Comparison of ENCODE assay signal across 21 cellular contexts in genomic region chr2:216131175-216131926, GRCh38. TPM values are rescaled to one million over a fixed set of nuclear protein-coding genes. Genes with fewer than 3 reads are reported as not detected.
DNase-seq lines count a peak whose midpoint lies in the region; ATAC-seq, FAIRE-seq and TF ChIP-seq lines count a peak whose summit lies in the region.
"Had no signal": no experiment of that assay in that cellular context is flagged by ENCODE, and none has a peak within 500 bp of the region (broad histone marks: within the 10 kb centered on the region; RNA-seq: fewer than 3 reads in every experiment).

No MANE protein-coding gene starts in this region.

- POLR2A ChIA-PET in HepG2 (lab: Yijun Ruan, JAX): interaction anchor here (1.3 kb wide), 1 partner anchor 22 kb away, joined by 4 read pairs; the partner anchor contains the start of gene XRCC5

- H3K4me1 Mint-ChIP-seq in T-helper 2 cell treated with Interferon-gamma antibody and Interleukin-4, amounts not matched to agents 5 μg/mL and 100 μg/mL, for 36 hours (ENCODE audit: low read depth): peaks cover 51% of the 10 kb centered on the region
- H3K4me1 Mint-ChIP-seq in brain: peaks cover 36% of the 10 kb centered on the region
- peaks cover 64% of the 10 kb centered on the region for H3K4me1 Mint-ChIP-seq in stimulated activated effector memory CD8-positive, alpha-beta T cell treated with anti-CD3 and anti-CD28 coated beads, Interleukin-12 subunit alpha, Interleukin-12 subunit beta, amount 100 ng/mL, for 72 hours

- 49% methylated on average over 3 of the region's 3 CpGs for WGBS in right lobe of liver (ENCODE audit: insufficient coverage, low coverage, low lambda C conversion rate, missing lambda C conversion rate)
- WGBS in HepG2 (ENCODE audit: low lambda C conversion rate): 99% methylated on average over 3 of the region's 3 CpGs
- 91 to 93% methylated on average over 3 of the region's 3 CpGs for WGBS in aorta, 2 donors

- in situ Hi-C loops in HepG2 (cut with HindIII; ENCODE audit: extremely low pct_ligation_motif_present, low pct_unique_long_range_greater_than_20kb): no loop called here

- no peaks in the 10 kb centered on the region for H3K27me3 Mint-ChIP-seq in T-helper 2 cell treated with Interferon-gamma antibody and Interleukin-4, amounts not matched to agents 5 μg/mL and 100 μg/mL, for 36 hours (ENCODE audit: low read depth)
- no peaks in the 10 kb centered on the region for H3K27me3 Mint-ChIP-seq in brain
- H3K27me3 Mint-ChIP-seq: naive B cell had no signal

- H3K36me3 ChIP-seq in right lobe of liver: peaks cover 10 to 37% (median 22%) of the 10 kb centered on the region in 4 donors
- peaks cover 34 to 88% of the 10 kb centered on the region in 2 experiments for H3K36me3 ChIP-seq in HepG2 (replicated peaks in 1 of 2; ENCODE audit: control insufficient read depth in 1 of 2, insufficient read depth in 2 of 2, low read length in 2 of 2)
- H3K36me3 ChIP-seq in aorta (ENCODE audit: control insufficient read depth in 1 of 2, insufficient read depth in 2 of 2, low read length in 1 of 2): peaks cover 10 to 13% of the 10 kb centered on the region in 2 donors

- peaks cover 4% of the 10 kb centered on the region for H3K79me2 ChIP-seq in HepG2 (ENCODE audit: insufficient read depth, low read length)

- TF ChIP-seq RAD21 in HepG2 (CRISPR knock-in tag; IDR thresholded peaks at IDR 0.05): no peak

- intact Hi-C loops in right lobe of liver (cut with DNase I): no loop called here
- intact Hi-C loops in HepG2 (cut with micrococcal nuclease; ENCODE audit: unreplicated experiment): no loop called here
- intact Hi-C loops in aorta (cut with DNase I): no loop called here

- TF ChIP-seq EP300 in HepG2 (IDR thresholded peaks at IDR 0.05; ENCODE audit: low read depth in 2 of 2, low read length in 2 of 2) (no peak), HepG2 (CRISPR knock-in tag; IDR thresholded peaks at IDR 0.05; ENCODE audit: borderline replicate concordance) (no peak)

- H3K27ac Mint-ChIP-seq in T-helper 2 cell treated with Interferon-gamma antibody and Interleukin-4, amounts not matched to agents 5 μg/mL and 100 μg/mL, for 36 hours: peak overlapping the region; percentile 53
- peak overlapping the region in 3 of 5 experiments; percentile 49 to 98 (median 83) for H3K27ac Mint-ChIP-seq in brain
- peak overlapping the region; percentile 82 for H3K27ac Mint-ChIP-seq in stimulated activated effector memory CD8-positive, alpha-beta T cell treated with anti-CD3 and anti-CD28 coated beads, Interleukin-12 subunit alpha, Interleukin-12 subunit beta, amount 100 ng/mL, for 72 hours

- H3K4me3 Mint-ChIP-seq in T-helper 2 cell treated with Interferon-gamma antibody and Interleukin-4, amounts not matched to agents 5 μg/mL and 100 μg/mL, for 36 hours: peak overlapping the region; percentile 45
- peak overlapping the region in 2 of 5 experiments; percentile 66 to 68 for H3K4me3 Mint-ChIP-seq in brain
- H3K4me3 Mint-ChIP-seq in stimulated activated effector memory CD8-positive, alpha-beta T cell treated with anti-CD3 and anti-CD28 coated beads, Interleukin-12 subunit alpha, Interleukin-12 subunit beta, amount 100 ng/mL, for 72 hours: no peak overlapping the region
- H3K4me3 Mint-ChIP-seq: naive B cell had no signal

- CTCF ChIA-PET in HepG2 (lab: Yijun Ruan, JAX; ENCODE audit: low intra/inter-chr PET ratio, low total read pairs): no interaction called here

- no peaks in the 10 kb centered on the region; the same call in 1 of the 2 replicates for H4K20me1 ChIP-seq in HepG2 (ENCODE audit: insufficient read depth, low read length)

- H3K4me1 ChIP-seq in right lobe of liver: peaks cover 0 to 74% (median 12%) of the 10 kb centered on the region in 4 donors
- H3K4me1 ChIP-seq in HepG2 (ENCODE audit: insufficient read depth, low read length): peaks cover 20% of the 10 kb centered on the region
- no peaks in the 10 kb centered on the region for H3K4me1 ChIP-seq in aorta (ENCODE audit: control insufficient read depth in 1 of 2, insufficient read depth in 2 of 2, low read length in 2 of 2)

- no peak for FAIRE-seq in HepG2 (lab: Jason Lieb, UNC)
- FAIRE-seq in RCC 7860 (lab: Jason Lieb, UNC): no peak
- FAIRE-seq: D721Med, keratinocyte had no signal

- no TSS peak for BruUV-seq in HepG2 (replicated peaks; lab: Mats Ljungman, UMichigan)

- H3K27me3 ChIP-seq in right lobe of liver: no peaks in the 10 kb centered on the region
- H3K27me3 ChIP-seq in HepG2 (ENCODE audit: control insufficient read depth in 1 of 2, insufficient read depth in 2 of 2, low read length in 2 of 2): no peaks in the 10 kb centered on the region
- H3K27me3 ChIP-seq in aorta (ENCODE audit: control insufficient read depth in 1 of 2, insufficient read depth in 2 of 2, low read length in 1 of 2): no peaks in the 10 kb centered on the region
- H3K27me3 ChIP-seq: upper lobe of right lung had no signal

- no peak for TF ChIP-seq CTCF in right lobe of liver (IDR thresholded peaks at IDR 0.05)
- no peak for TF ChIP-seq CTCF in HepG2 (CRISPR knock-in tag; IDR thresholded peaks at IDR 0.05)
- no peak for TF ChIP-seq CTCF in brain (conservative IDR thresholded peaks at IDR 0.05)

- no peak overlapping the region for H3K9ac ChIP-seq in HepG2 (ENCODE audit: insufficient read depth, low read depth, low read length)
- H3K9ac ChIP-seq: KMS-11 had no signal

- peak overlapping the region in 2 of 3 donors; percentile 30 to 35 for H3K4me3 ChIP-seq in right lobe of liver
- H3K4me3 ChIP-seq in HepG2 (replicated peaks in 1 of 3; ENCODE audit: insufficient read depth in 1 of 3, low read depth in 2 of 3, low read length in 3 of 3): no peak overlapping the region
- H3K4me3 ChIP-seq in aorta (ENCODE audit: low read length in 2 of 2): no peak overlapping the region
- H3K4me3 ChIP-seq: coronary artery, upper lobe of right lung had no signal

- no peak overlapping the region for H2AFZ ChIP-seq in HepG2 (ENCODE audit: low read length)

- DNase-seq in right lobe of liver (no peak), HepG2 (ENCODE audit: low spot score) (no peak), aorta (no peak), RCC 7860 (ENCODE audit: low spot score) (no peak)
- no peak for DNase-seq in T-helper 2 cell treated with Interferon-gamma antibody and Interleukin-4, amounts not matched to agents 5 μg/mL and 100 μg/mL, for 36 hours (ENCODE audit: low spot score)
- no peak for DNase-seq in stimulated activated effector memory CD8-positive, alpha-beta T cell treated with anti-CD3 and anti-CD28 coated beads, Interleukin-12 subunit alpha, Interleukin-12 subunit beta, amount 100 ng/mL, for 72 hours (ENCODE audit: low spot score in 2 of 2)
- DNase-seq: activated gamma-delta T cell; AML-193; mammary epithelial cell; naive B cell; NCI-H1930; NCI-H446 treated with DMSO at 0.1 percent for 48 hours; NK-92 treated with Interleukin-12 subunit alpha and Interleukin-12 subunit beta, amount 100 ng/mL, for 24 hours; stimulated activated CD4-positive, alpha-beta T cell treated with anti-CD3 and anti-CD28 coated beads, Interleukin-2, amount 100 ng/mL, for 24 hours; upper lobe of right lung had no signal

- H3K27ac ChIP-seq in right lobe of liver (peak overlapping the region in 2 of 3 donors; percentile 52 to 78), HepG2 (ENCODE audit: extremely low read length, insufficient read depth, low read length) (no peak overlapping the region), aorta (ENCODE audit: low read depth in 1 of 2, low read length in 2 of 2) (no peak overlapping the region)
- H3K27ac ChIP-seq: coronary artery, KMS-11, upper lobe of right lung had no signal

- H3K9me3 ChIP-seq in right lobe of liver (no peaks in the 10 kb centered on the region), HepG2 (ENCODE audit: low read length) (no peaks in the 10 kb centered on the region), aorta (ENCODE audit: control insufficient read depth, low read length) (no peaks in the 10 kb centered on the region)
- H3K9me3 ChIP-seq: upper lobe of right lung had no signal

- peaks cover 75% of the 10 kb centered on the region for H3K36me3 Mint-ChIP-seq in T-helper 2 cell treated with Interferon-gamma antibody and Interleukin-4, amounts not matched to agents 5 μg/mL and 100 μg/mL, for 36 hours (ENCODE audit: low read depth)
- H3K36me3 Mint-ChIP-seq in brain: peaks cover 87% of the 10 kb centered on the region
- no peaks in the 10 kb centered on the region for H3K36me3 Mint-ChIP-seq in stimulated activated effector memory CD8-positive, alpha-beta T cell treated with anti-CD3 and anti-CD28 coated beads, Interleukin-12 subunit alpha, Interleukin-12 subunit beta, amount 100 ng/mL, for 72 hours

- peak; percentile 14 to 51 (median 24) for ATAC-seq in right lobe of liver
- ATAC-seq in HepG2: no peak
- no peak for ATAC-seq in stimulated activated effector memory CD8-positive, alpha-beta T cell treated with anti-CD3 and anti-CD28 coated beads, Interleukin-12 subunit alpha, Interleukin-12 subunit beta, amount 100 ng/mL, for 72 hours
- no peak for ATAC-seq in aorta (ENCODE audit: low FRiP score)
- ATAC-seq in HG02885 (IDR thresholded peaks at IDR 0.05; ENCODE audit: poor library complexity, unreplicated experiment): no peak
- ATAC-seq: upper lobe of right lung had no signal

- H3K9me3 Mint-ChIP-seq in T-helper 2 cell treated with Interferon-gamma antibody and Interleukin-4, amounts not matched to agents 5 μg/mL and 100 μg/mL, for 36 hours: no peaks in the 10 kb centered on the region
- H3K9me3 Mint-ChIP-seq in brain: no peaks in the 10 kb centered on the region
- no peaks in the 10 kb centered on the region for H3K9me3 Mint-ChIP-seq in stimulated activated effector memory CD8-positive, alpha-beta T cell treated with anti-CD3 and anti-CD28 coated beads, Interleukin-12 subunit alpha, Interleukin-12 subunit beta, amount 100 ng/mL, for 72 hours
- H3K9me3 Mint-ChIP-seq: naive B cell had no signal

- TF ChIP-seq POLR2A in right lobe of liver (IDR thresholded peaks at IDR 0.05) (no peak), HepG2 (IDR thresholded peaks at IDR 0.05; ENCODE audit: insufficient read depth in 1 of 2, low read depth in 2 of 2, low read length in 2 of 2) (no peak)

- no peak overlapping the region for H3K4me2 ChIP-seq in HepG2 (ENCODE audit: low read depth, low read length)
- H3K4me2 ChIP-seq: KMS-11 had no signal

RNA-seq across cellular contexts. Expression of gene XRCC5, which starts 22.2 kb away (rescaled TPM):
- total RNA-seq in right lobe of liver (100 to 1,000 TPM in 4 of 6 experiments, 10 to 100 TPM in 2; 92.0 to 131 (median 106) TPM), HepG2 (2016; rRNA removed; fragmentation: Illumina TruSeq; extraction: Trizol) (454 and 733 TPM in 2 replicates), aorta (100 to 1,000 TPM; 170 to 189 TPM)
- total RNA-seq in HepG2 (2016; cell fraction: cytosol; rRNA removed; fragmentation: Illumina TruSeq; extraction: Trizol; ENCODE audit: low read depth): 40.2 and 45.7 TPM in 2 replicates
- total RNA-seq in HepG2 (2016; cell fraction: insoluble cytoplasmic fraction; rRNA removed; fragmentation: Illumina TruSeq; extraction: Trizol): 445 and 739 TPM in 2 replicates
- total RNA-seq in HepG2 (2016; cell fraction: membrane; rRNA removed; fragmentation: Illumina TruSeq; extraction: Trizol): 92.3 and 106 TPM in 2 replicates
- total RNA-seq in HepG2 (2016; cell fraction: nucleus; rRNA removed; fragmentation: Illumina TruSeq; extraction: Trizol): 346 and 369 TPM in 2 replicates
- polyA plus RNA-seq in HepG2 (2011; rRNA removed) (215 and 264 TPM in 2 replicates), brain (ENCODE audit: insufficient read depth, low read depth, low replicate concordance) (271 TPM), aorta (10 to 100 TPM; 64.0 to 80.2 TPM)
- polyA plus RNA-seq in HepG2 (2011; cell fraction: cytosol; rRNA removed): 129 and 152 TPM in 2 replicates
- 61.2 and 69.5 TPM in 2 replicates for polyA plus RNA-seq in HepG2 (2011; cell fraction: nucleus; rRNA removed)
- 143 and 176 TPM in 2 replicates for polyA plus RNA-seq in HepG2 (2012)
- 21.5 and 24.7 TPM in 2 replicates for polyA plus RNA-seq in HepG2 (2016; cell fraction: cytosol; fragmentation: Illumina TruSeq; extraction: Trizol; ENCODE audit: low read depth)
- 503 and 513 TPM in 2 replicates for polyA plus RNA-seq in HepG2 (2016; cell fraction: insoluble cytoplasmic fraction; fragmentation: Illumina TruSeq; extraction: Trizol; ENCODE audit: low read depth)
- 41.2 and 52.0 TPM in 2 replicates for polyA plus RNA-seq in HepG2 (2016; cell fraction: membrane; fragmentation: Illumina TruSeq; extraction: Trizol; ENCODE audit: low read depth)
- 228 and 232 TPM in 2 replicates for polyA plus RNA-seq in HepG2 (2016; cell fraction: nucleus; fragmentation: Illumina TruSeq; extraction: Trizol; ENCODE audit: insufficient read depth, low read depth)
- polyA minus RNA-seq in HepG2 (2011; rRNA and poly(A)+ RNA removed; ENCODE audit: low replicate concordance): 569 and 652 TPM in 2 replicates
- polyA minus RNA-seq in HepG2 (2011; cell fraction: cytosol; rRNA and poly(A)+ RNA removed): 159 and 172 TPM in 2 replicates
- 290 and 331 TPM in 2 replicates for polyA minus RNA-seq in HepG2 (2011; cell fraction: nucleus; rRNA and poly(A)+ RNA removed)

RNA-seq across cellular contexts. Expression of gene TMEM169, which starts 49.6 kb away (rescaled TPM):
- total RNA-seq in right lobe of liver (1 to 10 TPM in 3 of 6 experiments, under 1 TPM in 3; 0.29 to 2.7 (median 1.0) TPM), HepG2 (2016; rRNA removed; fragmentation: Illumina TruSeq; extraction: Trizol) (4.3 and 4.5 TPM in 2 replicates), aorta (under 1 TPM; 0.32 to 0.72 TPM)
- total RNA-seq in HepG2 (2016; cell fraction: cytosol; rRNA removed; fragmentation: Illumina TruSeq; extraction: Trizol; ENCODE audit: low read depth): 1.1 and 1.2 TPM in 2 replicates
- total RNA-seq in HepG2 (2016; cell fraction: insoluble cytoplasmic fraction; rRNA removed; fragmentation: Illumina TruSeq; extraction: Trizol): 4.0 and 5.3 TPM in 2 replicates
- 3.7 and 4.4 TPM in 2 replicates for total RNA-seq in HepG2 (2016; cell fraction: membrane; rRNA removed; fragmentation: Illumina TruSeq; extraction: Trizol)
- 3.6 TPM in 2 replicates for total RNA-seq in HepG2 (2016; cell fraction: nucleus; rRNA removed; fragmentation: Illumina TruSeq; extraction: Trizol)
- polyA plus RNA-seq in HepG2 (2011; rRNA removed) (1.5 and 2.1 TPM in 2 replicates), brain (ENCODE audit: insufficient read depth, low read depth, low replicate concordance) (8.2 TPM), aorta (not detected)
- polyA plus RNA-seq in HepG2 (2011; cell fraction: cytosol; rRNA removed): 1.5 and 2.6 TPM in 2 replicates
- polyA plus RNA-seq in HepG2 (2011; cell fraction: nucleus; rRNA removed): 0.71 and 0.80 TPM in 2 replicates
- polyA plus RNA-seq in HepG2 (2012): 5.4 and 6.9 TPM in 2 replicates
- polyA plus RNA-seq in HepG2 (2016; cell fraction: cytosol; fragmentation: Illumina TruSeq; extraction: Trizol; ENCODE audit: low read depth): 0.60 and 0.85 TPM in 2 replicates
- 2.9 and 4.2 TPM in 2 replicates for polyA plus RNA-seq in HepG2 (2016; cell fraction: insoluble cytoplasmic fraction; fragmentation: Illumina TruSeq; extraction: Trizol; ENCODE audit: low read depth)
- 1.7 and 1.8 TPM in 2 replicates for polyA plus RNA-seq in HepG2 (2016; cell fraction: membrane; fragmentation: Illumina TruSeq; extraction: Trizol; ENCODE audit: low read depth)
- polyA plus RNA-seq in HepG2 (2016; cell fraction: nucleus; fragmentation: Illumina TruSeq; extraction: Trizol; ENCODE audit: insufficient read depth, low read depth): 5.0 and 6.2 TPM in 2 replicates
- 6.2 TPM in 1 of 2 replicates, not detected in the other for polyA minus RNA-seq in HepG2 (2011; rRNA and poly(A)+ RNA removed; ENCODE audit: low replicate concordance)
- polyA minus RNA-seq in HepG2 (2011; cell fraction: cytosol; rRNA and poly(A)+ RNA removed): 2.0 and 2.7 TPM in 2 replicates
- polyA minus RNA-seq in HepG2 (2011; cell fraction: nucleus; rRNA and poly(A)+ RNA removed): 1.4 and 2.6 TPM in 2 replicates
- polyA plus RNA-seq: keratinocyte had no signal

RNA-seq across cellular contexts. Expression of gene PECR, which starts 49.7 kb away (rescaled TPM):
- total RNA-seq in right lobe of liver (100 to 1,000 TPM in 3 of 6 experiments, 10 to 100 TPM in 3; 43.4 to 115 (median 80.3) TPM), HepG2 (2016; rRNA removed; fragmentation: Illumina TruSeq; extraction: Trizol) (151 and 181 TPM in 2 replicates), aorta (1 to 10 TPM; 3.0 to 5.6 TPM)
- total RNA-seq in HepG2 (2016; cell fraction: cytosol; rRNA removed; fragmentation: Illumina TruSeq; extraction: Trizol; ENCODE audit: low read depth): 20.8 and 20.9 TPM in 2 replicates
- total RNA-seq in HepG2 (2016; cell fraction: insoluble cytoplasmic fraction; rRNA removed; fragmentation: Illumina TruSeq; extraction: Trizol): 143 and 194 TPM in 2 replicates
- 32.3 and 33.6 TPM in 2 replicates for total RNA-seq in HepG2 (2016; cell fraction: membrane; rRNA removed; fragmentation: Illumina TruSeq; extraction: Trizol)
- total RNA-seq in HepG2 (2016; cell fraction: nucleus; rRNA removed; fragmentation: Illumina TruSeq; extraction: Trizol): 129 and 136 TPM in 2 replicates
- polyA plus RNA-seq in HepG2 (2011; rRNA removed) (153 and 175 TPM in 2 replicates), brain (ENCODE audit: insufficient read depth, low read depth, low replicate concordance) (12.4 TPM), aorta (1 to 10 TPM; 2.8 to 9.3 TPM)
- polyA plus RNA-seq in HepG2 (2011; cell fraction: cytosol; rRNA removed): 103 and 140 TPM in 2 replicates
- polyA plus RNA-seq in HepG2 (2011; cell fraction: nucleus; rRNA removed): 97.8 and 111 TPM in 2 replicates
- 154 and 170 TPM in 2 replicates for polyA plus RNA-seq in HepG2 (2012)
- polyA plus RNA-seq in HepG2 (2016; cell fraction: cytosol; fragmentation: Illumina TruSeq; extraction: Trizol; ENCODE audit: low read depth): 10.8 and 11.0 TPM in 2 replicates
- 162 and 177 TPM in 2 replicates for polyA plus RNA-seq in HepG2 (2016; cell fraction: insoluble cytoplasmic fraction; fragmentation: Illumina TruSeq; extraction: Trizol; ENCODE audit: low read depth)
- 19.7 and 20.5 TPM in 2 replicates for polyA plus RNA-seq in HepG2 (2016; cell fraction: membrane; fragmentation: Illumina TruSeq; extraction: Trizol; ENCODE audit: low read depth)
- 75.4 and 82.9 TPM in 2 replicates for polyA plus RNA-seq in HepG2 (2016; cell fraction: nucleus; fragmentation: Illumina TruSeq; extraction: Trizol; ENCODE audit: insufficient read depth, low read depth)
- 5.0 and 112 TPM in 2 replicates for polyA minus RNA-seq in HepG2 (2011; rRNA and poly(A)+ RNA removed; ENCODE audit: low replicate concordance)
- polyA minus RNA-seq in HepG2 (2011; cell fraction: cytosol; rRNA and poly(A)+ RNA removed): 52.5 and 73.0 TPM in 2 replicates
- 221 and 291 TPM in 2 replicates for polyA minus RNA-seq in HepG2 (2011; cell fraction: nucleus; rRNA and poly(A)+ RNA removed)

Comparison
In these comparisons a context has a peak if more than half of its experiments do, and no peak if none do; other contexts are left out.
1. ATAC-seq: peak in right lobe of liver (4 of 4); none in HepG2 (single experiment), stimulated activated effector memory CD8-positive, alpha-beta T cell treated with anti-CD3 and anti-CD28 coated beads, Interleukin-12 subunit alpha, Interleukin-12 subunit beta, amount 100 ng/mL, for 72 hours (single experiment), aorta (single experiment) and HG02885 (single experiment).
2. H3K27ac ChIP-seq: peak in right lobe of liver (2 of 3); none in HepG2 (single experiment) and aorta (0 of 2).
3. H3K4me3 ChIP-seq: peak in right lobe of liver (2 of 3); none in HepG2 (0 of 3) and aorta (0 of 2).
4. Peak in every context shown above with its lines, with median percentiles within 50 percentile points of each other: H3K27ac Mint-ChIP-seq.